ENCODE assay signal across 8 cellular contexts in the genomic region with DNA sequence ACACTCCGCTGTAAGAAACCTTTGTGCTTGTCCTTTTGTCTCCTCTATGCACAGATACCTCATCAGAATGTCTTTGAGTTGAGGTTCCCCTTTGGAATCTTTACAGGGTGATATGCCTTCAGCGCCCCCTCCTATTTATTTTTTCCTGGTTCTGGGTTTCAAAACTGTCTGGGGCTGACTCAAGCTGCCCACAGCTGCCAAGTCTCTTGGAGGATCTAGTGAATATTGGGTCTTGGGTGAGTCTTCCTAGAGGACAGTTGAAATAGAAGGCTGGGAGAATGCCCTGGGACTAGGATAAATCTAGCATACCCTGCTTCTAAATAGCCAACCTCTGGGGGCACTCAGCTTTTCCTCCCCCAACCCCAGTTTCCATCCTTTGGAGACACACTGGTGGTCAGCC. TPM values are rescaled to one million over a fixed set of nuclear protein-coding genes. Genes with fewer than 3 reads are reported as not detected.
DNase-seq lines count a peak whose midpoint lies in the region; ATAC-seq and TF ChIP-seq lines count a peak whose summit lies in the region.

No MANE protein-coding gene starts in this region.

- peak overlapping the region; percentile 96 for H3K27ac ChIP-seq in lower lobe of right lung

- in situ Hi-C loops in ACHN (cut with HindIII; ENCODE audit: low pct_ligation_motif_present, low pct_unique_long_range_greater_than_20kb, low sequenced_read_pairs) = no loop called here
- in situ Hi-C loops in astrocyte of the spinal cord (cut with HindIII; ENCODE audit: low sequenced_read_pairs) = no loop called here

- peak; percentile 0 for DNase-seq in ACHN
- peak; percentile 15 for DNase-seq in HT1080 (ENCODE audit: low read depth)
- DNase-seq in astrocyte of the spinal cord (ENCODE audit: low read depth, low spot score) = peak; percentile 22
- no peak for DNase-seq in lower lobe of right lung
- no peak for DNase-seq in NCI-H748 (lab: John Stamatoyannopoulos, UW; ENCODE audit: unreplicated experiment)
- DNase-seq in stimulated activated CD4-positive, alpha-beta T cell treated with anti-CD3 and anti-CD28 coated beads, Interleukin-15, amount 100 ng/mL, for 24 hours = no peak
- no peak for DNase-seq in NCI-H524 (lab: John Stamatoyannopoulos, UW)

- peak overlapping the region; percentile 77 for H3K4me3 ChIP-seq in astrocyte of the spinal cord (ENCODE audit: low read depth, low read length)
- H3K4me3 ChIP-seq in lower lobe of right lung = peak overlapping the region; percentile 80

- TF ChIP-seq CTCF in astrocyte of the spinal cord (IDR thresholded peaks at IDR 0.05; ENCODE audit: low read depth, low read length) = no peak
- no peak for TF ChIP-seq CTCF in lower lobe of right lung (IDR thresholded peaks at IDR 0.05)

- intact Hi-C loops in lower lobe of right lung (cut with DNase I) = no loop called here

- peaks cover 14% of the 10 kb centered on the region for H3K36me3 ChIP-seq in lower lobe of right lung

- peaks cover 44% of the 10 kb centered on the region for H3K4me1 ChIP-seq in lower lobe of right lung

- ATAC-seq in lower lobe of right lung (no peak), HG03442 (IDR thresholded peaks at IDR 0.05; ENCODE audit: unreplicated experiment) (no peak)

- H3K9me3 ChIP-seq in lower lobe of right lung = no peaks in the 10 kb centered on the region

- H3K27me3 ChIP-seq in lower lobe of right lung (ENCODE audit: low read depth) = no peaks in the 10 kb centered on the region

RNA-seq across cellular contexts. Expression of a gene that starts 0.9 kb away (rescaled TPM):
- 2.6 and 3.7 TPM in 2 replicates for total RNA-seq in HT1080 (2014; rRNA removed; shearing (Covaris generic))
- 1.6 and 1.7 TPM in 2 replicates for polyA plus RNA-seq in HT1080 (2015; cell fraction: cytosol; rRNA removed)
- 2.3 and 4.1 TPM in 2 replicates for polyA plus RNA-seq in HT1080 (2015; cell fraction: nucleus; rRNA removed)
- total RNA-seq in lower lobe of right lung = 14.9 TPM

RNA-seq across cellular contexts. Expression of a gene that starts 7.3 kb away (rescaled TPM):
- total RNA-seq in HT1080 (2014; rRNA removed; shearing (Covaris generic)) = 5.9 and 6.9 TPM in 2 replicates
- polyA plus RNA-seq in HT1080 (2015; cell fraction: cytosol; rRNA removed) = 0.81 and 1.4 TPM in 2 replicates
- 1.4 and 1.8 TPM in 2 replicates for polyA plus RNA-seq in HT1080 (2015; cell fraction: nucleus; rRNA removed)
- 8.4 TPM for total RNA-seq in lower lobe of right lung

RNA-seq across cellular contexts. Expression of a gene that starts 23.7 kb away (rescaled TPM):
- total RNA-seq in HT1080 (2014; rRNA removed; shearing (Covaris generic)) = 3.0 and 3.5 TPM in 2 replicates
- 1.2 and 1.6 TPM in 2 replicates for polyA plus RNA-seq in HT1080 (2015; cell fraction: cytosol; rRNA removed)
- 1.2 and 2.8 TPM in 2 replicates for polyA plus RNA-seq in HT1080 (2015; cell fraction: nucleus; rRNA removed)
- total RNA-seq in lower lobe of right lung = 6.6 TPM

Comparison
In these comparisons a context has a peak if more than half of its experiments do, and no peak if none do; other contexts are left out.
1. DNase-seq: peak in ACHN (single experiment), HT1080 (single experiment) and astrocyte of the spinal cord (single experiment); none in lower lobe of right lung (single experiment), NCI-H748 (single experiment), stimulated activated CD4-positive, alpha-beta T cell treated with anti-CD3 and anti-CD28 coated beads, Interleukin-15, amount 100 ng/mL, for 24 hours (single experiment) and NCI-H524 (0 of 2).